Comparison of ENCODE assay signal across 27 cellular contexts in the genomic region with DNA sequence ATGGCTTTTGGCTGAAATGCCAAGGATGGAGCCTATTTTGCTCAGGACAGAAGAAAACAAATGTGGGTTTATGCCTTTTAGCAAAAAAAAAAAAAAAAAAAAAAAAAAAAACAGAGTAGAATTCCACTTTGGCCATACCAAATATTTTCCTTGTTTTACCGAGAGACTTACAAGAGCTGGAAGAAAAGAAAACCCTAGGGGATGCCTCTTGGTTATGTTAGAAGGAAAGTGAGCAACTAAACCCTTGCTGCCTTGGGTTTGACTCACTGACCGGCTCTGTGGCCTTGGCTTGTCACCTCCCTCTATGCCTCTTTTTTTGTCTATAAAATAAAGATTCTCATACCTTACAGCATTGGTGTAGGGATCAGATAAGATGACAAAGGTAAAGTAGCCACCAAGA.
DNase-seq lines count a peak whose midpoint lies in the region; ATAC-seq, FAIRE-seq and TF ChIP-seq lines count a peak whose summit lies in the region.
"Had no signal": no experiment of that assay in that cellular context is flagged by ENCODE, and none has a peak within 500 bp of the region (broad histone marks: within the 10 kb centered on the region; RNA-seq: fewer than 3 reads in every experiment).

No MANE protein-coding gene starts in this region.

- H3K23me2 ChIP-seq in H1 (ENCODE audit: low read depth, low read length), result peaks cover 5% of the 10 kb centered on the region

- TF ChIP-seq CTCF in OCI-LY7 (conservative IDR thresholded peaks at IDR 0.05; ENCODE audit: low read length) (no peak), H1 (IDR thresholded peaks at IDR 0.05; ENCODE audit: control extremely low read depth in 1 of 3, insufficient read depth in 1 of 3, low read depth in 1 of 3, low read length in 3 of 3) (no peak), body of pancreas (IDR thresholded peaks at IDR 0.05) (no peak)

- POLR2A ChIA-PET in OCI-LY7 (lab: Charles Lee), result interaction anchor here (0.6 to 2.0 kb wide), 5 partner anchors 13 to 414 kb away, joined by 3 to 12 read pairs (median 3); no protein-coding TSS in a partner anchor
- POLR2A ChIA-PET in H1 (lab: Charles Lee; ENCODE audit: partially characterized antibody), result interaction anchor here (0.6 kb wide), 1 partner anchor 16 kb away, joined by 3 read pairs; no protein-coding TSS in a partner anchor

- no peak overlapping the region for H2BK12ac ChIP-seq in H1 (ENCODE audit: low read depth, low read length)
- no peak overlapping the region for H2BK12ac ChIP-seq in neuronal stem cell (ENCODE audit: low read length)

- no peaks in the 10 kb centered on the region for H4K20me1 ChIP-seq in BLaER1 treated with 17β-estradiol and CSF1 and Interleukin-3, amounts not matched to agents 10 nM and 100 nM
- no peaks in the 10 kb centered on the region for H4K20me1 ChIP-seq in OCI-LY7 (ENCODE audit: insufficient read depth, low read length)
- H4K20me1 ChIP-seq in H1 (replicated peaks in 1 of 2; ENCODE audit: control insufficient read depth in 1 of 2, insufficient read depth in 2 of 2, low read length in 2 of 2), result no peaks in the 10 kb centered on the region

- no peaks in the 10 kb centered on the region for H3K9me3 ChIP-seq in BLaER1 treated with 17β-estradiol and CSF1 and Interleukin-3, amounts not matched to agents 10 nM and 100 nM (replicated peaks in 1 of 11)
- H3K9me3 ChIP-seq in OCI-LY7 (ENCODE audit: low read length) (no peaks in the 10 kb centered on the region), H1 (ENCODE audit: insufficient read depth in 2 of 2, low read depth in 1 of 2, low read length in 1 of 2) (no peaks in the 10 kb centered on the region), neuronal stem cell (replicated peaks in 1 of 2; ENCODE audit: control insufficient read depth in 2 of 2, insufficient read depth in 1 of 2, low read depth in 1 of 2, low read length in 2 of 2) (no peaks in the 10 kb centered on the region), body of pancreas (no peaks in the 10 kb centered on the region)

- H3K36me3 ChIP-seq in BLaER1 treated with 17β-estradiol and CSF1 and Interleukin-3, amounts not matched to agents 10 nM and 100 nM, result no peaks in the 10 kb centered on the region
- H3K36me3 ChIP-seq in OCI-LY7 (ENCODE audit: insufficient read depth, low read length), result no peaks in the 10 kb centered on the region
- H3K36me3 ChIP-seq in H1 (ENCODE audit: control insufficient read depth in 2 of 4, insufficient read depth in 4 of 4, low read length in 3 of 4), result no peaks in the 10 kb centered on the region
- no peaks in the 10 kb centered on the region for H3K36me3 ChIP-seq in neuronal stem cell (replicated peaks in 1 of 2; ENCODE audit: control insufficient read depth in 2 of 2, insufficient read depth in 2 of 2, low read length in 2 of 2)
- H3K36me3 ChIP-seq in body of pancreas (replicated peaks in 1 of 2; ENCODE audit: insufficient read depth in 1 of 2, low read depth in 2 of 2), result no peaks in the 10 kb centered on the region

- H3K14ac ChIP-seq in H1 (ENCODE audit: insufficient read length) (no peak overlapping the region), neuronal stem cell (ENCODE audit: low read length) (no peak overlapping the region)

- no TSS peak for BruUV-seq in OCI-LY7 (replicated peaks; lab: Mats Ljungman, UMichigan)

- H3K4me3 ChIP-seq in BLaER1 treated with 17β-estradiol and CSF1 and Interleukin-3, amounts not matched to agents 10 nM and 100 nM, result no peak overlapping the region
- H3K4me3 ChIP-seq in OCI-LY7 (ENCODE audit: low read depth, low read length, poor library complexity, severe bottlenecking) (no peak overlapping the region), H1 (ENCODE audit: extremely low read depth in 1 of 4, insufficient read depth in 2 of 4, low read depth in 3 of 4, low read length in 4 of 4) (no peak overlapping the region), neuronal stem cell (ENCODE audit: low read length in 2 of 2) (no peak overlapping the region), body of pancreas (no peak overlapping the region)

- CTCF ChIA-PET in OCI-LY7 (lab: Charles Lee; ENCODE audit: unreplicated experiment), result no interaction called here
- CTCF ChIA-PET in H1 (lab: Charles Lee; ENCODE audit: partially characterized antibody), result interaction anchor here (1.2 to 1.9 kb wide), 5 partner anchors 10 to 71 kb away, joined by 4 to 6 read pairs (median 4); no protein-coding TSS in a partner anchor

- H3K4ac ChIP-seq in H1 (replicated peaks; ENCODE audit: insufficient read length, low read depth, low read length), result no peak overlapping the region
- no peak overlapping the region for H3K4ac ChIP-seq in neuronal stem cell (ENCODE audit: low read length)

- no peaks in the 10 kb centered on the region for H3K27me3 ChIP-seq in BLaER1 treated with 17β-estradiol and CSF1 and Interleukin-3, amounts not matched to agents 10 nM and 100 nM
- H3K27me3 ChIP-seq in H1 (replicated peaks in 1 of 4; ENCODE audit: control insufficient read depth in 3 of 4, extremely low read depth in 1 of 4, insufficient read depth in 3 of 4, low read length in 3 of 4) (peaks cover 0 to under 1% (median 0%) of the 10 kb centered on the region in 4 experiments; a peak in 1 of 7 replicates), neuronal stem cell (ENCODE audit: control insufficient read depth in 3 of 3, insufficient read depth in 3 of 3, low read depth in 1 of 3, low read length in 3 of 3) (no peaks in the 10 kb centered on the region), body of pancreas (no peaks in the 10 kb centered on the region)

- no peak overlapping the region for H3K56ac ChIP-seq in H1 (replicated peaks; ENCODE audit: insufficient read length, low read depth, low read length)

- no peak overlapping the region for H4K8ac ChIP-seq in H1 (ENCODE audit: extremely low read depth, insufficient read depth, low read length)
- H4K8ac ChIP-seq in neuronal stem cell (ENCODE audit: low read depth, low read length), result no peak overlapping the region

- H3K79me1 ChIP-seq in H1 (ENCODE audit: low read depth, low read length) (no peaks in the 10 kb centered on the region), neuronal stem cell (ENCODE audit: low read depth, low read length) (no peaks in the 10 kb centered on the region)

- H4K5ac ChIP-seq in H1 (ENCODE audit: insufficient read length, low read depth, low read length), result no peak overlapping the region

- H2AK5ac ChIP-seq in H1 (ENCODE audit: low read depth, low read length), result no peak overlapping the region
- no peak overlapping the region for H2AK5ac ChIP-seq in neuronal stem cell (ENCODE audit: low read depth, low read length)

- WGBS in H1 (ENCODE audit: extremely low coverage in 1 of 2, insufficient coverage in 1 of 2, insufficient read length in 1 of 2, insufficient replicate concordance in 2 of 2, low coverage in 1 of 2, low lambda C conversion rate in 2 of 2, missing lambda C conversion rate in 1 of 2), 2 experiments, result 62% methylated on average over 2 of the region's 2 CpGs; no CpG with 5 or more reads in 1 of the 2 experiments
- no CpG with 5 or more reads among the region's 2 CpGs for WGBS in neuronal stem cell (ENCODE audit: extremely low coverage in 2 of 2, insufficient read length in 2 of 2, insufficient replicate concordance in 1 of 2), 2 donors
- 77 to 80% methylated on average over 2 of the region's 2 CpGs for WGBS in body of pancreas, 2 donors

- intact Hi-C loops in OCI-LY7 (cut with micrococcal nuclease; ENCODE audit: unreplicated experiment), result no loop called here
- intact Hi-C loops in body of pancreas (cut with DNase I), result no loop called here

- H3K23ac ChIP-seq in H1 (ENCODE audit: insufficient read length) (no peak overlapping the region), neuronal stem cell (ENCODE audit: low read depth, low read length, poor library complexity) (no peak overlapping the region)

- no peak overlapping the region for H3K9ac ChIP-seq in BLaER1 treated with 17β-estradiol and CSF1 and Interleukin-3, amounts not matched to agents 10 nM and 100 nM
- H3K9ac ChIP-seq in H1 (replicated peaks in 1 of 4; ENCODE audit: extremely low read depth in 1 of 4, low read depth in 3 of 4, low read length in 3 of 4) (no peak overlapping the region), neuronal stem cell (ENCODE audit: low read depth, low read length, poor library complexity) (no peak overlapping the region)

- no peak overlapping the region for H3K18ac ChIP-seq in H1 (ENCODE audit: extremely low read depth, low read length)
- no peak overlapping the region for H3K18ac ChIP-seq in neuronal stem cell (ENCODE audit: low read length)

- H2BK5ac ChIP-seq in H1 (ENCODE audit: low read depth, low read length), result no peak overlapping the region
- no peak overlapping the region for H2BK5ac ChIP-seq in neuronal stem cell (ENCODE audit: low read length)

- H3K4me2 ChIP-seq in BLaER1 treated with 17β-estradiol and CSF1 and Interleukin-3, amounts not matched to agents 10 nM and 100 nM, result peak overlapping the region in 7 of 11 experiments; percentile 8 to 63 (median 32); a peak in 11 of 22 replicates
- H3K4me2 ChIP-seq in OCI-LY7 (ENCODE audit: low read length), result no peak overlapping the region
- H3K4me2 ChIP-seq in H1 (ENCODE audit: insufficient read depth in 1 of 2, low read depth in 2 of 2, low read length in 2 of 2), result no peak overlapping the region
- no peak overlapping the region for H3K4me2 ChIP-seq in neuronal stem cell (ENCODE audit: insufficient read depth, low read length, poor library complexity, severe bottlenecking)

- H3K9me2 ChIP-seq in OCI-LY7 (ENCODE audit: insufficient read depth, low read length), result no peaks in the 10 kb centered on the region

- H4K91ac ChIP-seq in H1 (replicated peaks; ENCODE audit: insufficient read length, low read length) (no peak overlapping the region), neuronal stem cell (ENCODE audit: low read depth, low read length, poor library complexity) (no peak overlapping the region)

- H3K79me2 ChIP-seq in OCI-LY7 (ENCODE audit: insufficient read depth, low read depth, low read length) (no peaks in the 10 kb centered on the region), H1 (ENCODE audit: control insufficient read depth in 1 of 2, insufficient read depth in 2 of 2, low read length in 2 of 2) (no peaks in the 10 kb centered on the region)

- FAIRE-seq in H1 (lab: Jason Lieb, UNC), result no peak
- FAIRE-seq: G401.6, GM18507 had no signal

- no peak for TF ChIP-seq RAD21 in H1 (IDR thresholded peaks at IDR 0.05 in 1 of 2, conservative IDR thresholded peaks at IDR 0.05 in 1 of 2; ENCODE audit: low read depth in 2 of 2, low read length in 2 of 2)

- peak overlapping the region in 5 of 11 experiments; percentile 8 to 35 (median 29); a peak in 9 of 22 replicates for H3K27ac ChIP-seq in BLaER1 treated with 17β-estradiol and CSF1 and Interleukin-3, amounts not matched to agents 10 nM and 100 nM
- no peak overlapping the region for H3K27ac ChIP-seq in OCI-LY7 (ENCODE audit: low read depth, low read length, poor library complexity, severe bottlenecking)
- no peak overlapping the region for H3K27ac ChIP-seq in H1 (ENCODE audit: low read depth, low read length)
- H3K27ac ChIP-seq in neuronal stem cell (replicated peaks; ENCODE audit: low read length), result no peak overlapping the region
- no peak overlapping the region for H3K27ac ChIP-seq in body of pancreas
- H3K27ac ChIP-seq: C4-2B, HL-60 had no signal

- H2BK120ac ChIP-seq in H1 (replicated peaks; ENCODE audit: low read depth, low read length), result no peak overlapping the region
- no peak overlapping the region for H2BK120ac ChIP-seq in neuronal stem cell (ENCODE audit: low read depth, low read length)

- no peak for DNase-seq in OCI-LY7 (ENCODE audit: low spot score)
- DNase-seq in H1 (ENCODE audit: low read depth in 1 of 2, low spot score in 2 of 2), result no peak
- no peak for DNase-seq in neuronal stem cell (ENCODE audit: low spot score)
- no peak for DNase-seq in body of pancreas
- DNase-seq in activated T-cell treated with anti-CD3 and anti-CD28 coated beads, Interleukin-2, amount 50 U/mL, for 48 hours, result no peak
- no peak for DNase-seq in NCI-H2227 treated with DMSO at 0.1 percent for 48 hours (lab: John Stamatoyannopoulos, UW)
- DNase-seq: 8988T; AML-193; Calu3; CD8-positive, alpha-beta memory T cell; DMS153; H7; HFFc6; KBM-7; NCI-H1092 treated with DMSO at 0.1 percent for 48 hours; NCI-H1436 treated with DMSO at 0.1 percent for 48 hours; NCI-H2029; NCI-H345; NCI-H524; NCI-H82; Right ventricle myocardium superior had no signal

- no peak for ATAC-seq in HG03469 (IDR thresholded peaks at IDR 0.05; ENCODE audit: unreplicated experiment)
- ATAC-seq in body of pancreas, result no peak

- TF ChIP-seq EP300 in H1 (IDR thresholded peaks at IDR 0.05; ENCODE audit: borderline replicate concordance in 1 of 2, low read depth in 2 of 2, low read length in 2 of 2), result no peak

- H3K4me1 ChIP-seq in BLaER1 treated with 17β-estradiol and CSF1 and Interleukin-3, amounts not matched to agents 10 nM and 100 nM, result peaks cover 37 to 82% (median 50%) of the 10 kb centered on the region in 10 experiments
- no peaks in the 10 kb centered on the region for H3K4me1 ChIP-seq in OCI-LY7 (ENCODE audit: insufficient read depth, low read length, poor library complexity, severe bottlenecking)
- peaks cover 10 to 20% (median 15%) of the 10 kb centered on the region in 4 experiments; a peak in 6 of 7 replicates for H3K4me1 ChIP-seq in H1 (replicated peaks in 1 of 4; ENCODE audit: control insufficient read depth in 3 of 4, insufficient read depth in 4 of 4, low read length in 3 of 4)
- peaks cover 19 to 28% of the 10 kb centered on the region in 2 donors for H3K4me1 ChIP-seq in neuronal stem cell (ENCODE audit: control insufficient read depth in 2 of 2, insufficient read depth in 1 of 2, low read depth in 1 of 2, low read length in 2 of 2)
- H3K4me1 ChIP-seq in body of pancreas, result peaks cover 18% of the 10 kb centered on the region

- H2BK20ac ChIP-seq in H1 (ENCODE audit: low read length), result no peak overlapping the region

- H2AFZ ChIP-seq in OCI-LY7 (ENCODE audit: low read length) (peak overlapping the region; percentile 55; the same call in 1 of the 2 replicates), H1 (ENCODE audit: low read length) (0 out of 2 replicates have a peak overlapping the region, but pooled peaks have one; percentile 19), neuronal stem cell (ENCODE audit: low read length) (peak overlapping the region; percentile 50)

- TF ChIP-seq POLR2A in H1 (IDR thresholded peaks at IDR 0.05; ENCODE audit: control extremely low read depth in 1 of 2, low read depth in 2 of 2, low read length in 2 of 2) (no peak), body of pancreas (IDR thresholded peaks at IDR 0.05) (no peak)

- H2BK15ac ChIP-seq in H1 (ENCODE audit: low read length) (no peak overlapping the region), neuronal stem cell (ENCODE audit: low read length) (no peak overlapping the region)

Comparison
In these comparisons a context has a peak if more than half of its experiments do, and no peak if none do; other contexts are left out.
1. H3K4me2 ChIP-seq: peak in BLaER1 treated with 17β-estradiol and CSF1 and Interleukin-3, amounts not matched to agents 10 nM and 100 nM (7 of 11); none in OCI-LY7 (single experiment), H1 (0 of 2) and neuronal stem cell (single experiment).
2. Peak in every context shown above with its lines, with median percentiles within 50 percentile points of each other: H2AFZ ChIP-seq.